1 cellular context compared by ENCODE assay signal in genomic region chr2:158776236-158776635, GRCh38.
TF ChIP-seq lines count a peak whose summit lies in the region.

No MANE protein-coding gene starts in this region.

TF ChIP-seq in H1, 55 proteins besides CTCF, POLR2A, EP300 and RAD21 (continued from another document):
- TF ChIP-seq CHD7 (IDR thresholded peaks at IDR 0.05; ENCODE audit: insufficient replicate concordance, low read length): no peak
- no peak for TF ChIP-seq EGR1 (IDR thresholded peaks at IDR 0.05; ENCODE audit: borderline replicate concordance, low read depth, low read length)
- TF ChIP-seq RXRA (IDR thresholded peaks at IDR 0.05; ENCODE audit: insufficient read depth, low read depth, low read length): no peak
- TF ChIP-seq FOSL1 (IDR thresholded peaks at IDR 0.05; ENCODE audit: insufficient read depth, low read depth, low read length): no peak
- TF ChIP-seq CBX8 (IDR thresholded peaks at IDR 0.05; ENCODE audit: borderline replicate concordance, low read depth, low read length): no peak
TF ChIP-seq in H1: peak in this region for 0.
